ENCODE assay signal across 19 cellular contexts in the genomic region with DNA sequence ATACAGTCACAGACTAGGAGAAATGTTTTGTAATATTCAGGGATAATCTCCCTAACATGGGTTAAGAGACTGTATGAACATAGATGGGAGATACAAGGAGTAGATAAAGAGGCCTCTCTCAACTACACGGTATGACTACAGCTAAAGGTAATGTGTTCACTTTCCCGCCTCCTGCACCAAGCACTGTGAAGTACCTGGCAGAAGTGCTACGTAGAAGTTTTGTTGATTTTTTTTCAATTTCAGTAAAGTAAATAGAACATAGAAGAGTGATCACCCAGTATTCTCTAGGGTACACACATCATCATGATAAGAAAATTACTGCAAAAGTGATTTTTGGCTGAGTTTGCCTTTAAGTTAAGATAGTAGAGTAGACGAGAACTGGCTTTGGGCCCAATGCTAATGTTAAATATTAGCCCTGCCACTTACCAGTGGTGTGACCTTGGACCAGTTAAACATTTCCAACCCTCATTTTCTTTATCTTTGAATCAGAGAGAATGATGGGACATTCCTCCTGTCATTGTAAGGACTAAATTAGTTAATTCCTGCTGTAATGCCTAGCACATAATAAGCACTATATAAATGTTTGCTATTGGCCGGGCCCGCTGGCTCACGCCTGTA.
"Had no signal": no experiment of that assay in that cellular context is flagged by ENCODE, and none has a peak within 500 bp of the region (broad histone marks: within the 10 kb centered on the region; RNA-seq: fewer than 3 reads in every experiment).

No MANE protein-coding gene starts in this region.

- H3K9me3 ChIP-seq: left ventricle myocardium inferior, neutrophil, spleen, thoracic aorta, upper lobe of right lung had no signal

- H3K27ac Mint-ChIP-seq: activated T-cell treated with anti-CD3 and anti-CD28 coated beads, Interleukin-2, amount 50 U/mL, for 72 hours; naive thymus-derived CD8-positive, alpha-beta T cell; stimulated activated memory B cell treated with anti-CD40 and anti-IgM and Interleukin-4, amounts not matched to agents 10 μg/mL and 1 μg/mL and 100 μg/mL, for 72 hours had no signal

- H3K27me3 Mint-ChIP-seq: central memory CD8-positive, alpha-beta T cell; stimulated activated memory B cell treated with anti-CD40 and anti-IgM and Interleukin-4, amounts not matched to agents 10 μg/mL and 1 μg/mL and 100 μg/mL, for 72 hours had no signal

- DNase-seq: activated CD4-positive, alpha-beta T cell treated with anti-CD3 and anti-CD28 coated beads, Interleukin-2, amount 50 U/mL, for 4 hours; activated effector memory CD4-positive, alpha-beta T cell treated with anti-CD3 and anti-CD28 coated beads, Interleukin-2, amount 50 U/mL, for 16 hours; activated naive CD4-positive, alpha-beta T cell treated with anti-CD3 and anti-CD28 coated beads, Interleukin-2, amount 50 U/mL, for 16 hours; activated T-cell treated with anti-CD3 and anti-CD28 coated beads, Interleukin-2, amount 50 U/mL, for 72 hours; aorta; left ventricle myocardium inferior; naive thymus-derived CD8-positive, alpha-beta T cell; spleen; stimulated activated CD4-positive, alpha-beta T cell treated with anti-CD3 and anti-CD28 coated beads, Interleukin-4, amount 100 ng/mL, for 4 hours; SW 1271; T-helper 2 cell; upper lobe of right lung had no signal

- H3K4me1 Mint-ChIP-seq: central memory CD8-positive, alpha-beta T cell; naive thymus-derived CD8-positive, alpha-beta T cell; stimulated activated memory B cell treated with anti-CD40 and anti-IgM and Interleukin-4, amounts not matched to agents 10 μg/mL and 1 μg/mL and 100 μg/mL, for 72 hours had no signal

- H3K4me3 ChIP-seq: coronary artery, left ventricle myocardium inferior, spleen, thoracic aorta, upper lobe of right lung had no signal

- H3K9me3 Mint-ChIP-seq: activated T-cell treated with anti-CD3 and anti-CD28 coated beads, Interleukin-2, amount 50 U/mL, for 72 hours; central memory CD8-positive, alpha-beta T cell; naive thymus-derived CD8-positive, alpha-beta T cell; stimulated activated memory B cell treated with anti-CD40 and anti-IgM and Interleukin-4, amounts not matched to agents 10 μg/mL and 1 μg/mL and 100 μg/mL, for 72 hours had no signal

- H2AFZ ChIP-seq: parathyroid adenoma had no signal

- H3K36me3 ChIP-seq: left ventricle myocardium inferior, neutrophil, thoracic aorta, upper lobe of right lung had no signal

- H3K27me3 ChIP-seq: neutrophil, spleen, upper lobe of right lung had no signal

- H3K4me3 Mint-ChIP-seq: activated T-cell treated with anti-CD3 and anti-CD28 coated beads, Interleukin-2, amount 50 U/mL, for 72 hours; central memory CD8-positive, alpha-beta T cell; naive thymus-derived CD8-positive, alpha-beta T cell; stimulated activated memory B cell treated with anti-CD40 and anti-IgM and Interleukin-4, amounts not matched to agents 10 μg/mL and 1 μg/mL and 100 μg/mL, for 72 hours had no signal

- H3K36me3 Mint-ChIP-seq: naive thymus-derived CD8-positive, alpha-beta T cell had no signal

- H3K4me1 ChIP-seq: left ventricle myocardium inferior, parathyroid adenoma, spleen, upper lobe of right lung had no signal

- ATAC-seq: activated T-cell treated with anti-CD3 and anti-CD28 coated beads, Interleukin-2, amount 50 U/mL, for 72 hours; naive thymus-derived CD8-positive, alpha-beta T cell; stimulated activated memory B cell treated with anti-CD40 and anti-IgM and Interleukin-4, amounts not matched to agents 10 μg/mL and 1 μg/mL and 100 μg/mL, for 72 hours; upper lobe of right lung had no signal

- H3K9ac ChIP-seq: parathyroid adenoma had no signal

- H3K27ac ChIP-seq: coronary artery, left ventricle myocardium inferior, neutrophil, parathyroid adenoma, spleen, thoracic aorta, upper lobe of right lung, VCaP had no signal

- H3K79me2 ChIP-seq: parathyroid adenoma had no signal
